In the genomic region with DNA sequence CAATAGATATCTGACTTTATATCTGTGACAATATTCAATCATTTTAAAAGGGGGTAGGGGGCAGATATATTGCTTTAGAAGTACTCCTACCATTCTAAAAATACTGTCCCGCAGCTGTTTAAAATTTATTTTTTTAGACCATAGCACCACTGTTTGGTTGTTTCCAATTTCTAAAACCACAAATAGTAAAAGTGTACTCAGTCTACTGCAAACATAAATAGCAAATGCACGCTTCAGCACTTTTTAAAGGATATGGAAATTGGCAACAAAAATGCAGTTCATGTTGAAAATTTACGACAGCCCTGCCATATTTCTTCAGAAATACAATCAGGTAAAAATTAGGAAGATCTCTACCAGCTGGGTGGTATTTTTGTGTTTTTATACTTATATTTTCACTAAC, we compare ENCODE assay signal across 26 cellular contexts.
"Had no signal": no experiment of that assay in that cellular context is flagged by ENCODE, and none has a peak within 500 bp of the region (broad histone marks: within the 10 kb centered on the region; RNA-seq: fewer than 3 reads in every experiment).

No MANE protein-coding gene starts in this region.

- H3K27ac ChIP-seq: adrenal gland, ascending aorta, colonic mucosa, dorsolateral prefrontal cortex, esophagus muscularis mucosa, heart left ventricle, pancreas, psoas muscle, right atrium auricular region, upper lobe of left lung had no signal

- H3K36me3 Mint-ChIP-seq: memory B cell had no signal

- H3K27ac Mint-ChIP-seq: activated B cell treated with CpG ODN at 0.5 μM for 24 hours; activated CD4-positive, alpha-beta T cell treated with anti-CD3 and anti-CD28 coated beads for 36 hours; activated naive CD8-positive, alpha-beta T cell; memory B cell; nephron progenitor cell had no signal

- H3K4me3 ChIP-seq: adrenal gland, ascending aorta, colonic mucosa, dorsolateral prefrontal cortex, esophagus muscularis mucosa, heart left ventricle, pancreas, psoas muscle, right atrium auricular region, upper lobe of left lung had no signal

- H3K27me3 Mint-ChIP-seq: activated B cell treated with CpG ODN at 0.5 μM for 24 hours; activated CD4-positive, alpha-beta T cell treated with anti-CD3 and anti-CD28 coated beads for 36 hours; activated naive CD8-positive, alpha-beta T cell; central memory CD8-positive, alpha-beta T cell; memory B cell had no signal

- H3K36me3 ChIP-seq: adrenal gland, ascending aorta, colonic mucosa, esophagus muscularis mucosa, heart left ventricle, pancreas, right atrium auricular region, upper lobe of left lung had no signal

- DNase-seq: activated B cell treated with CpG ODN at 0.5 μM for 24 hours; activated CD4-positive, alpha-beta T cell treated with anti-CD3 and anti-CD28 coated beads for 36 hours; activated CD4-positive, alpha-beta T cell treated with anti-CD3 and anti-CD28 coated beads, Interleukin-2, amount 50 U/mL, for 4 hours; activated CD8-positive, alpha-beta memory T cell treated with anti-CD3 and anti-CD28 coated beads, Interleukin-2, amount 50 U/mL, for 48 hours; activated naive CD4-positive, alpha-beta T cell; activated T-cell treated with anti-CD3 and anti-CD28 coated beads, Interleukin-2, amount 50 U/mL, for 4 hours; adrenal gland; colonic mucosa; dorsolateral prefrontal cortex; heart left ventricle; islet precursor cell; left cardiac atrium; nephron progenitor cell; pancreas; psoas muscle; stimulated activated CD4-positive, alpha-beta T cell treated with anti-CD3 and anti-CD28 coated beads, Interleukin-12 subunit alpha, Interleukin-12 subunit beta, amount 100 ng/mL, for 4 hours; stimulated activated CD4-positive, alpha-beta T cell treated with anti-CD3 and anti-CD28 coated beads, Interleukin-4, amount 100 ng/mL, for 4 hours; stimulated activated naive CD8-positive, alpha-beta T cell treated with anti-CD3 and anti-CD28 coated beads, Interleukin-15, Interleukin-2, amounts not matched to agents 100 U/mL and 50 U/mL, for 24 hours; T-helper 9 cell; upper lobe of left lung had no signal

- H3K4me1 Mint-ChIP-seq: activated B cell treated with CpG ODN at 0.5 μM for 24 hours; central memory CD8-positive, alpha-beta T cell; memory B cell; nephron progenitor cell had no signal

- H3K4me1 ChIP-seq: adrenal gland, ascending aorta, colonic mucosa, esophagus muscularis mucosa, heart left ventricle, psoas muscle, right atrium auricular region, upper lobe of left lung had no signal

- H3K9me3 ChIP-seq: adrenal gland, ascending aorta, colonic mucosa, esophagus muscularis mucosa, heart left ventricle, pancreas, psoas muscle, right atrium auricular region, upper lobe of left lung had no signal

- H3K27me3 ChIP-seq: adrenal gland, ascending aorta, colonic mucosa, dorsolateral prefrontal cortex, esophagus muscularis mucosa, heart left ventricle, pancreas, right atrium auricular region, upper lobe of left lung had no signal

- H3K4me3 Mint-ChIP-seq: activated B cell treated with CpG ODN at 0.5 μM for 24 hours; activated CD4-positive, alpha-beta T cell treated with anti-CD3 and anti-CD28 coated beads for 36 hours; activated naive CD8-positive, alpha-beta T cell; activated T-cell treated with anti-CD3 and anti-CD28 coated beads, Interleukin-2, amount 50 U/mL, for 4 hours; central memory CD8-positive, alpha-beta T cell; memory B cell; nephron progenitor cell had no signal

- H3K9me3 Mint-ChIP-seq: activated B cell treated with CpG ODN at 0.5 μM for 24 hours; activated T-cell treated with anti-CD3 and anti-CD28 coated beads, Interleukin-2, amount 50 U/mL, for 4 hours; central memory CD8-positive, alpha-beta T cell; memory B cell; nephron progenitor cell had no signal

- ATAC-seq: activated CD4-positive, alpha-beta T cell treated with anti-CD3 and anti-CD28 coated beads for 36 hours; activated T-cell treated with anti-CD3 and anti-CD28 coated beads, Interleukin-2, amount 50 U/mL, for 4 hours; heart left ventricle; left cardiac atrium; pancreas; psoas muscle; stimulated activated naive CD8-positive, alpha-beta T cell treated with anti-CD3 and anti-CD28 coated beads, Interleukin-15, Interleukin-2, amounts not matched to agents 100 U/mL and 50 U/mL, for 24 hours had no signal
